Comparison of ENCODE assay signal across 8 cellular contexts in genomic region chr19:52269338-52270261, GRCh38. TPM values are rescaled to one million over a fixed set of nuclear protein-coding genes. Genes with fewer than 3 reads are reported as not detected.
DNase-seq lines count a peak whose midpoint lies in the region; ATAC-seq and TF ChIP-seq lines count a peak whose summit lies in the region.

ZNF766 (plus strand) TSS chr19:52269587; CDS start chr19:52269614, 27 bp downstream.

- no peaks in the 10 kb centered on the region for H3K27me3 ChIP-seq in adipocyte (replicated peaks; ENCODE audit: control insufficient read depth, insufficient read depth, low read length)
- no peaks in the 10 kb centered on the region for H3K27me3 ChIP-seq in trophoblast cell (ENCODE audit: insufficient read depth, low read length)
- H3K27me3 ChIP-seq in transverse colon, result no peaks in the 10 kb centered on the region

- no peak within 1 kb of the TSS for H2BK12ac ChIP-seq in trophoblast cell (ENCODE audit: low read length)

- in situ Hi-C loops in transverse colon (cut with MboI; ENCODE audit: low pct_ligation_motif_present in 1 of 4, low pct_unique_long_range_greater_than_20kb in 1 of 4, low sequenced_read_pairs in 3 of 4), result loop anchor here in 2 of 4 donors (25.0 kb wide), 1 partner anchor 468 kb away; the partner anchor contains the start of gene ZNF611 (in 2 of the 2)

- H3K27ac ChIP-seq in trophoblast cell (ENCODE audit: low read depth, low read length) (peak within 1 kb of the TSS; percentile 90), transverse colon (peak within 1 kb of the TSS; percentile 94 to 99 (median 96))

- H3K36me3 ChIP-seq in adipocyte (ENCODE audit: control insufficient read depth, insufficient read depth, low read length, severe bottlenecking) (peaks cover 8% of the 10 kb centered on the region), trophoblast cell (ENCODE audit: control insufficient read depth in 1 of 2, insufficient read depth in 2 of 2, low read length in 2 of 2) (peaks cover 9% of the 10 kb centered on the region in 2 experiments), transverse colon (peaks cover 0 to 5% (median 0%) of the 10 kb centered on the region in 4 donors)

- H4K8ac ChIP-seq in trophoblast cell (ENCODE audit: low read depth, low read length), result peak within 1 kb of the TSS; percentile 86

- H3K9me3 ChIP-seq in adipocyte (ENCODE audit: control insufficient read depth, low read length), result no peaks in the 10 kb centered on the region
- no peaks in the 10 kb centered on the region for H3K9me3 ChIP-seq in trophoblast cell (ENCODE audit: insufficient read depth, low read depth, low read length)
- H3K9me3 ChIP-seq in transverse colon, result no peaks in the 10 kb centered on the region

- peak within 1 kb of the TSS; percentile 84 for H2BK5ac ChIP-seq in trophoblast cell (ENCODE audit: low read depth, low read length, poor library complexity)

- WGBS in trophoblast cell (ENCODE audit: extremely low coverage, insufficient coverage, insufficient read length), result no CpG with 5 or more reads among the region's 70 CpGs
- WGBS in transverse colon (ENCODE audit: low coverage in 1 of 2), 2 donors, result 0% methylated on average over 4 to 66 of the region's 70 CpGs

- H3K4me3 ChIP-seq in GM12864 (ENCODE audit: low read depth, low read length) (peak within 1 kb of the TSS; percentile 91), adipocyte (ENCODE audit: low read length) (peak within 1 kb of the TSS; percentile 98), trophoblast cell (ENCODE audit: low read depth, low read length) (peak within 1 kb of the TSS; percentile 94), transverse colon (peak within 1 kb of the TSS; percentile 40 to 94 (median 81))

- H3K18ac ChIP-seq in trophoblast cell (ENCODE audit: low read length), result peak within 1 kb of the TSS; percentile 97

- peak within 1 kb of the TSS; percentile 26 for H2AFZ ChIP-seq in trophoblast cell (ENCODE audit: insufficient read depth, low read length, poor library complexity)

- TF ChIP-seq CTCF in GM12864 (IDR thresholded peaks at IDR 0.05; ENCODE audit: low read depth, low read length, missing control alignments) (no peak), transverse colon (IDR thresholded peaks at IDR 0.05) (peak in 2 of 5 experiments; percentile 13 to 14)

- peak within 1 kb of the TSS; percentile 64 for H3K4me2 ChIP-seq in trophoblast cell (ENCODE audit: low read length)

- peak within 1 kb of the TSS; percentile 94 for H3K14ac ChIP-seq in trophoblast cell (ENCODE audit: low read length)

- H3K4ac ChIP-seq in trophoblast cell (ENCODE audit: low read depth, low read length), result peak within 1 kb of the TSS; percentile 90

- H3K9ac ChIP-seq in adipocyte (ENCODE audit: low read length), result peak within 1 kb of the TSS; percentile 99
- H3K9ac ChIP-seq in trophoblast cell (ENCODE audit: low read length), result peak within 1 kb of the TSS; percentile 94

- TF ChIP-seq POLR2A in transverse colon (IDR thresholded peaks at IDR 0.05), result peak; percentile 86

- H3K79me2 ChIP-seq in trophoblast cell (ENCODE audit: control insufficient read depth, insufficient read depth, low read length, poor library complexity), result peaks cover 13% of the 10 kb centered on the region

- peak within 1 kb of the TSS; percentile 82 for H2BK120ac ChIP-seq in trophoblast cell (ENCODE audit: insufficient read depth, low read length, poor library complexity)

- peak; percentile 99 for ATAC-seq in HG02798 (IDR thresholded peaks at IDR 0.05; ENCODE audit: poor library complexity, unreplicated experiment)

- peak within 1 kb of the TSS; percentile 82 for H4K12ac ChIP-seq in trophoblast cell (ENCODE audit: low read depth, low read length)

- H4K91ac ChIP-seq in trophoblast cell (ENCODE audit: low read depth, low read length), result peak within 1 kb of the TSS; percentile 91

- DNase-seq in GM12864 (ENCODE audit: low read depth), result peak; percentile 85
- DNase-seq in NCI-H1436 (lab: John Stamatoyannopoulos, UW), result peak; percentile 97
- DNase-seq in T follicular helper cell (ENCODE audit: low read depth), result peak; percentile 95
- DNase-seq in adipocyte (ENCODE audit: low read depth), result peak; percentile 98
- DNase-seq in cardiac septum (ENCODE audit: low spot score), result peak; percentile 98
- peak; percentile 97 to 98 for DNase-seq in trophoblast cell
- DNase-seq in transverse colon, result peak; percentile 98

- no peak within 1 kb of the TSS for H3K23ac ChIP-seq in trophoblast cell (ENCODE audit: low read length)

- peaks cover 6% of the 10 kb centered on the region for H3K79me1 ChIP-seq in trophoblast cell (ENCODE audit: low read length)

- H3K4me1 ChIP-seq in adipocyte (ENCODE audit: control insufficient read depth, insufficient read depth, low read length) (peaks cover 14% of the 10 kb centered on the region), trophoblast cell (ENCODE audit: control insufficient read depth in 1 of 2, insufficient read depth in 2 of 2, low read length in 2 of 2) (peaks cover 0 to 2% of the 10 kb centered on the region in 2 experiments), transverse colon (peaks cover 6 to 16% (median 12%) of the 10 kb centered on the region in 4 donors)

- intact Hi-C loops in cardiac septum (cut with DNase I), result loop anchor here (10.0 kb wide), 1 partner anchor 475 kb away; no protein-coding TSS in a partner anchor
- intact Hi-C loops in transverse colon (cut with DNase I; ENCODE audit: low total_unique reads), result loop anchor here (1.0 to 10.0 kb wide), 2 partner anchors 27 to 575 kb away; partner anchors contain the start of gene SPACA6

- H2AK5ac ChIP-seq in trophoblast cell (ENCODE audit: low read length), result peak within 1 kb of the TSS; percentile 73

- no peak for TF ChIP-seq EP300 in transverse colon (IDR thresholded peaks at IDR 0.05; ENCODE audit: low read depth)

RNA-seq across cellular contexts. Expression of gene ZNF766, which starts in this region (rescaled TPM):
- 11.4 TPM for total RNA-seq in cardiac septum
- polyA plus RNA-seq in trophoblast cell (2013), result 14.6 and 16.6 TPM in 2 replicates
- 10 to 100 TPM in 1 of 4 donors, 1 to 10 TPM in 3; 1.1 to 34.2 (median 6.8) TPM for total RNA-seq in transverse colon

Comparison
In these comparisons a context has a peak if more than half of its experiments do, and no peak if none do; other contexts are left out.
1. Peak in every context shown above with its lines: DNase-seq, ATAC-seq, H3K4me3 ChIP-seq and H3K27ac ChIP-seq.